In the genomic region with DNA sequence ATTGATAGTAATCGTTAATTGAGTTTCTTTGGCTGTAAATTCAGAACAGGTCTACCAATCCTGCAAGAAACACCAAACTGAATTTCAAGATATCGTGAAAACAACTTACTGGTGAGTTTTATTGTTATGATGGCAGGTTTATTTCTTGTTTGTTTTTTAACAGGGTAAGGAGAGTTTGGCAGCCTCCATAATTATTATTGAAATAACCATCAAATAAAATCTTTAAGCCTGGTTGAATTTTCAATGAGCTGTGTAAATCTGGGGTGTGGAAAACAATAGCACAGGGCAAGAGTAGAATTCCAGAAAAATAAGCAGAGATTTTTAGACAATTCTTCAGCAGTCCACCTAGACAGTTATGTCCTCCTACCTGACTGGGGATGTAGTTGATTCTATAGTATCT, we compare ENCODE assay signal across 23 cellular contexts.
"Had no signal": no experiment of that assay in that cellular context is flagged by ENCODE, and none has a peak within 500 bp of the region (broad histone marks: within the 10 kb centered on the region; RNA-seq: fewer than 3 reads in every experiment).

No MANE protein-coding gene starts in this region.

- H3K9me3 ChIP-seq: colonic mucosa, esophagus squamous epithelium, gastrocnemius medialis, heart right ventricle, left lung, lower lobe of right lung, mucosa of descending colon had no signal

- H3K4me3 ChIP-seq: colonic mucosa, esophagus squamous epithelium, gastrocnemius medialis, heart right ventricle, left lung, lower lobe of right lung, mucosa of descending colon had no signal

- FAIRE-seq: endometrium, islet of Langerhans, keratinocyte had no signal

- H3K36me3 ChIP-seq: colonic mucosa, esophagus squamous epithelium, gastrocnemius medialis, heart right ventricle, left lung, lower lobe of right lung had no signal

- H3K27me3 ChIP-seq: colonic mucosa, esophagus squamous epithelium, gastrocnemius medialis, heart right ventricle, left lung had no signal

- DNase-seq: colonic mucosa; cortex of kidney; effector CD8-positive, alpha-beta T cell; effector memory CD8-positive, alpha-beta T cell; endodermal cell; esophagus squamous epithelium; foreskin fibroblast; foreskin melanocyte; gastrocnemius medialis; glutamatergic neuron; head of caudate nucleus; heart right ventricle; hippocampal formation; left cardiac atrium; left lung; left ventricle myocardium superior; lower lobe of right lung; mesenchymal stem cell; mucosa of descending colon; naive B cell had no signal

- H3K4me1 ChIP-seq: colonic mucosa, esophagus squamous epithelium, gastrocnemius medialis, left lung, lower lobe of right lung had no signal
